In the genomic region with DNA sequence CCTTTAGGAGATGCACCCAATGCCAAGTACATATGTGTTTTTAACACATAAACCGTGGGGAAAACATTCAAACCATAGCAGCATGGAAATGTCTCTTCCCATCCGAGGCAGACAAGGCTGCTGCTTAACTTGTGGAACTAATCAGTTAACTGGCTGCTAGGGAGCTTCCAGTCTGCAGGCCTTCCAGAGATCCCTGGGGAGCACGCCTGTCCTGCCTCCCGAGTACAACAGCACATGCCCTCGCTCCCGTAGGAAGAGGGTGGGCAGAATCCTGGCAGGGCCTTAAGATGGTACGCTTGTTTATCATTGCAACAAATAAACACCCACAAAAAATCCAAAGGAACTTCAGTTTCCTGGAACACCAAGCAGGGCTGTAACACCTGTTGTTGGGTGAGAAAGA, we compare ENCODE assay signal across 21 cellular contexts. TPM values are rescaled to one million over a fixed set of nuclear protein-coding genes. Genes with fewer than 3 reads are reported as not detected.
A peak's percentile ranks its signal among the peaks of the same experiment; 100 is the strongest.
DNase-seq lines count a peak whose midpoint lies in the region; ATAC-seq and TF ChIP-seq lines count a peak whose summit lies in the region.
"Had no signal": no experiment of that assay in that cellular context is flagged by ENCODE, and none has a peak within 500 bp of the region (broad histone marks: within the 10 kb centered on the region; RNA-seq: fewer than 3 reads in every experiment).

No MANE protein-coding gene starts in this region.

- intact Hi-C loops in A673 (cut with micrococcal nuclease; ENCODE audit: unreplicated experiment): no loop called here
- intact Hi-C loops in activated CD4-positive, alpha-beta memory T cell treated with anti-CD3 and anti-CD28 coated beads for 36 hours (cut with micrococcal nuclease): no loop called here

- peaks cover 28% of the 10 kb centered on the region for H4K20me1 ChIP-seq in neural progenitor cell (ENCODE audit: low read depth)
- H4K20me1 ChIP-seq in MM.1S (ENCODE audit: insufficient read depth, low read length): no peaks in the 10 kb centered on the region

- H3K9ac ChIP-seq in neural progenitor cell (no peak overlapping the region), MM.1S (ENCODE audit: low read length) (no peak overlapping the region)
- H3K9ac ChIP-seq: KMS-11, SK-N-SH had no signal

- H3K9me2 ChIP-seq in MM.1S (replicated peaks; ENCODE audit: insufficient read depth, low read length): no peaks in the 10 kb centered on the region
- H3K9me2 ChIP-seq: SK-N-SH had no signal

- H3K4me2 ChIP-seq in neural progenitor cell: no peak overlapping the region
- H3K4me2 ChIP-seq in MM.1S (ENCODE audit: low read depth, low read length): no peak overlapping the region
- H3K4me2 ChIP-seq: KMS-11, SK-N-SH had no signal

- H3K4me3 ChIP-seq in A673 (ENCODE audit: low read depth, low read length, poor library complexity, severe bottlenecking): no peak overlapping the region
- H3K4me3 ChIP-seq in HEK293 (ENCODE audit: low read depth, low read length): no peak overlapping the region
- no peak overlapping the region for H3K4me3 ChIP-seq in esophagus (ENCODE audit: low read depth in 1 of 2, low read length in 2 of 2)
- no peak overlapping the region for H3K4me3 ChIP-seq in neural progenitor cell
- H3K4me3 ChIP-seq in MM.1S (ENCODE audit: low read length): no peak overlapping the region

- DNase-seq in A673 (ENCODE audit: low spot score) (peak; percentile 37), neural progenitor cell (ENCODE audit: low spot score) (no peak), MM.1S (no peak)
- no peak for DNase-seq in activated CD4-positive, alpha-beta memory T cell treated with anti-CD3 and anti-CD28 coated beads for 36 hours
- DNase-seq: ACHN, DND-41, H9, NCI-H1417 treated with DMSO at 0.1 percent for 48 hours, NCI-H1930, NCI-H748 treated with DMSO at 0.1 percent for 48 hours, OCI-M1, Right ventricle myocardium superior, SK-N-SH had no signal

- H3F3A ChIP-seq in neural progenitor cell (ENCODE audit: low read depth): peaks cover 13% of the 10 kb centered on the region
- no peaks in the 10 kb centered on the region for H3F3A ChIP-seq in MM.1S (ENCODE audit: insufficient read depth, low read length)

- peaks cover 9% of the 10 kb centered on the region for H3K27me3 Mint-ChIP-seq in neural progenitor cell (ENCODE audit: insufficient read depth, low read depth)
- no peaks in the 10 kb centered on the region for H3K27me3 Mint-ChIP-seq in activated CD4-positive, alpha-beta memory T cell treated with anti-CD3 and anti-CD28 coated beads for 36 hours

- WGBS in esophagus, 2 donors: 39 to 51% methylated on average over 7 of the region's 7 CpGs

- H3K4me1 ChIP-seq in A673 (ENCODE audit: insufficient read depth, low read length, poor library complexity, severe bottlenecking) (peaks cover 35% of the 10 kb centered on the region), HEK293 (ENCODE audit: control insufficient read depth, insufficient read depth, low read length) (peaks cover 9% of the 10 kb centered on the region), esophagus (ENCODE audit: control insufficient read depth in 2 of 2, insufficient read depth in 2 of 2, low read length in 1 of 2) (peaks cover 3 to 13% of the 10 kb centered on the region in 2 donors), neural progenitor cell (peaks cover 24% of the 10 kb centered on the region), MM.1S (ENCODE audit: low read length) (no peaks in the 10 kb centered on the region)

- H3K27me3 ChIP-seq in A673 (replicated peaks; ENCODE audit: insufficient read depth, low read depth, low read length, poor library complexity): no peaks in the 10 kb centered on the region
- no peaks in the 10 kb centered on the region for H3K27me3 ChIP-seq in esophagus (ENCODE audit: control insufficient read depth in 1 of 2, insufficient read depth in 2 of 2, low read length in 2 of 2)
- peaks cover 55% of the 10 kb centered on the region for H3K27me3 ChIP-seq in neural progenitor cell
- no peaks in the 10 kb centered on the region for H3K27me3 ChIP-seq in MM.1S (replicated peaks; ENCODE audit: insufficient read depth, low read length)

- TF ChIP-seq CTCF in A673 (conservative IDR thresholded peaks at IDR 0.05; ENCODE audit: low read depth, low read length) (no peak), HEK293 (tag by site-specific recombination; IDR thresholded peaks at IDR 0.05) (no peak), neural progenitor cell (IDR thresholded peaks at IDR 0.05) (no peak), MM.1S (IDR thresholded peaks at IDR 0.05; ENCODE audit: low read length) (no peak)

- no peak overlapping the region for H3K4me3 Mint-ChIP-seq in neural progenitor cell
- H3K4me3 Mint-ChIP-seq in activated CD4-positive, alpha-beta memory T cell treated with anti-CD3 and anti-CD28 coated beads for 36 hours: no peak overlapping the region
- H3K4me3 Mint-ChIP-seq: CD14-positive monocyte, H9 had no signal

- H3K79me2 ChIP-seq in neural progenitor cell (ENCODE audit: low read depth) (no peaks in the 10 kb centered on the region), MM.1S (ENCODE audit: low read length) (no peaks in the 10 kb centered on the region)

- H2AFZ ChIP-seq in neural progenitor cell (replicated peaks) (no peak overlapping the region), MM.1S (ENCODE audit: low read length) (no peak overlapping the region)

- no TSS peak for BruUV-seq in A673 (replicated peaks; lab: Mats Ljungman, UMichigan)

- H3K9me3 ChIP-seq in A673 (ENCODE audit: low read depth, low read length, poor library complexity, severe bottlenecking): no peaks in the 10 kb centered on the region
- no peaks in the 10 kb centered on the region for H3K9me3 ChIP-seq in HEK293 (ENCODE audit: control insufficient read depth, insufficient read depth, low read depth, low read length)
- no peaks in the 10 kb centered on the region for H3K9me3 ChIP-seq in esophagus (ENCODE audit: control insufficient read depth in 2 of 2, insufficient read depth in 1 of 2, low read depth in 1 of 2, low read length in 1 of 2)
- no peaks in the 10 kb centered on the region for H3K9me3 ChIP-seq in neural progenitor cell (ENCODE audit: low read depth)
- H3K9me3 ChIP-seq in MM.1S (replicated peaks; ENCODE audit: insufficient read depth, low read length): no peaks in the 10 kb centered on the region
- H3K9me3 ChIP-seq: SK-N-SH had no signal

- no peaks in the 10 kb centered on the region for H3K36me3 Mint-ChIP-seq in neural progenitor cell
- no peaks in the 10 kb centered on the region for H3K36me3 Mint-ChIP-seq in activated CD4-positive, alpha-beta memory T cell treated with anti-CD3 and anti-CD28 coated beads for 36 hours
- H3K36me3 Mint-ChIP-seq: CD14-positive monocyte had no signal

- no peak overlapping the region for H3K27ac ChIP-seq in A673 (ENCODE audit: low read depth, low read length, poor library complexity, severe bottlenecking)
- no peak overlapping the region for H3K27ac ChIP-seq in HEK293 (ENCODE audit: extremely low read depth, low read depth, low read length)
- H3K27ac ChIP-seq in esophagus (ENCODE audit: low read depth in 2 of 2, low read length in 1 of 2): peak overlapping the region; percentile 83 to 89
- no peak overlapping the region for H3K27ac ChIP-seq in neural progenitor cell
- no peak overlapping the region for H3K27ac ChIP-seq in MM.1S (ENCODE audit: low read length)
- H3K27ac ChIP-seq: HL-60, KMS-11 had no signal

- H3K27ac Mint-ChIP-seq in neural progenitor cell: peak overlapping the region; percentile 11
- H3K27ac Mint-ChIP-seq in activated CD4-positive, alpha-beta memory T cell treated with anti-CD3 and anti-CD28 coated beads for 36 hours: no peak overlapping the region
- H3K27ac Mint-ChIP-seq: CD14-positive monocyte had no signal

- POLR2A ChIA-PET in A673 (lab: Charles Lee; ENCODE audit: low non-redundant PET) (no interaction called here), HEK293 (lab: Yijun Ruan, JAX) (no interaction called here)
- POLR2A ChIA-PET in activated CD4-positive, alpha-beta memory T cell treated with anti-CD3 and anti-CD28 coated beads for 36 hours (lab: Charles Lee): interaction anchor here (0.6 kb wide), 1 partner anchor 273 kb away, joined by 5 read pairs; no protein-coding TSS in a partner anchor

- peaks cover 85% of the 10 kb centered on the region for H3K4me1 Mint-ChIP-seq in neural progenitor cell
- H3K4me1 Mint-ChIP-seq in activated CD4-positive, alpha-beta memory T cell treated with anti-CD3 and anti-CD28 coated beads for 36 hours (ENCODE audit: low read depth): peaks cover 11% of the 10 kb centered on the region

- CTCF ChIA-PET in A673 (lab: Charles Lee): no interaction called here
- CTCF ChIA-PET in HEK293 (lab: Yijun Ruan, JAX): no interaction called here
- CTCF ChIA-PET in activated CD4-positive, alpha-beta memory T cell treated with anti-CD3 and anti-CD28 coated beads for 36 hours (lab: Charles Lee): no interaction called here

- H3K9me3 Mint-ChIP-seq in neural progenitor cell: no peaks in the 10 kb centered on the region
- no peaks in the 10 kb centered on the region for H3K9me3 Mint-ChIP-seq in activated CD4-positive, alpha-beta memory T cell treated with anti-CD3 and anti-CD28 coated beads for 36 hours
- H3K9me3 Mint-ChIP-seq: CD14-positive monocyte, H9 had no signal

- no peak for ATAC-seq in GM21528 (IDR thresholded peaks at IDR 0.05; ENCODE audit: low FRiP score, unreplicated experiment)

- no peaks in the 10 kb centered on the region for H3K36me3 ChIP-seq in A673 (ENCODE audit: insufficient read depth, low read length, poor library complexity, severe bottlenecking)
- H3K36me3 ChIP-seq in HEK293 (ENCODE audit: control insufficient read depth in 2 of 2, insufficient read depth in 1 of 2, low read length in 2 of 2): no peaks in the 10 kb centered on the region
- peaks cover 0 to under 1% of the 10 kb centered on the region in 2 donors for H3K36me3 ChIP-seq in esophagus (ENCODE audit: control insufficient read depth in 2 of 2, insufficient read depth in 2 of 2, low read length in 1 of 2)
- H3K36me3 ChIP-seq in neural progenitor cell: no peaks in the 10 kb centered on the region
- H3K36me3 ChIP-seq in MM.1S (replicated peaks; ENCODE audit: insufficient read depth, low read length): no peaks in the 10 kb centered on the region

TF ChIP-seq in HEK293, 187 proteins besides CTCF, POLR2A, EP300 and RAD21 (continues in another document):
- TF ChIP-seq ZNF169 (tag by site-specific recombination; IDR thresholded peaks at IDR 0.05) (no peak), OSR2 (tag by site-specific recombination; IDR thresholded peaks at IDR 0.05) (0 out of 2 replicates have a peak, but pooled peaks have one; percentile 20), ZFHX2 (tag by site-specific recombination; conservative IDR thresholded peaks at IDR 0.05) (peak; percentile 27; the same call in 1 of the 2 replicates), ZNF140 (tag by site-specific recombination; IDR thresholded peaks at IDR 0.05) (no peak), EGR2 (tag by site-specific recombination; IDR thresholded peaks at IDR 0.05; ENCODE audit: low read depth) (peak; percentile 41; the same call in 1 of the 2 replicates), SCRT2 (tag by site-specific recombination; IDR thresholded peaks at IDR 0.05) (peak; percentile 78), REPIN1 (tag by site-specific recombination; IDR thresholded peaks at IDR 0.05; ENCODE audit: low read depth) (no peak)

RNA-seq across cellular contexts. Expression of gene EDAR, which starts 56.3 kb away (rescaled TPM):
- not detected in 2 replicates for total RNA-seq in A673 (2021)
- polyA plus RNA-seq in esophagus: 1 to 10 TPM; 1.3 to 2.3 TPM
- total RNA-seq in neural progenitor cell (ENCODE audit: low replicate concordance): not detected in 2 replicates
- under 1 TPM; 0.31 to 0.36 TPM for total RNA-seq in activated CD4-positive, alpha-beta memory T cell treated with anti-CD3 and anti-CD28 coated beads for 36 hours
- total RNA-seq: H9, HT1080, NCI-H460 had no signal
- polyA plus RNA-seq: CD14-positive monocyte, SK-N-SH had no signal

Comparison
In these comparisons a context has a peak if more than half of its experiments do, and no peak if none do; other contexts are left out.
1. H3K27ac ChIP-seq: peak in esophagus (2 of 2); none in A673 (single experiment), HEK293 (single experiment), neural progenitor cell (single experiment) and MM.1S (single experiment).